In the genomic region with DNA sequence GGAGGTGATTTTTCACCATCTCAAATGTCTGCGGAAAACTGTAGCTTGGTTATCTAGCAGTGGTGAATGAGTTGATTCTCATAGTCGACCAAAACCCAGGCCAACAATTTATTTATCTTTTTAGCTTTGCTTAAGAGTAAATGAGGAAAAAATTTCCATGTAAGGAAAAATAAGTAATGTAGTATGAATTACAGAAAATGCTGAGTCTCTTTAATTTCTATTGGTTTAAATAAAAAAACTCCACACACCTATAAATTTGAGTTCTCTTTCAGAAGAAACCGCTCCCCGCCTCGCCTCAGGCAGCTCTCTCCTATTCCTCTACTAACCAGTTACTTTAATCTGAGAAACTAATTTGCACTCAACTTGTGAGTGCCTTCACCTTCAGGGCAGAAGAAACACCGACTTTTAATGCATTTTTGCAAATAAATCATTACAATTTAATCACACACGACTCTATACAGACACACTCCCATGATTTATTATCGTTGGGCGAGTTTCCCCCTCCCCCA, we compare ENCODE assay signal across 9 cellular contexts. TPM values are rescaled to one million over a fixed set of nuclear protein-coding genes. Genes with fewer than 3 reads are reported as not detected.
DNase-seq lines count a peak whose midpoint lies in the region; ATAC-seq and TF ChIP-seq lines count a peak whose summit lies in the region.
"Had no signal": no experiment of that assay in that cellular context is flagged by ENCODE, and none has a peak within 500 bp of the region (broad histone marks: within the 10 kb centered on the region; RNA-seq: fewer than 3 reads in every experiment).

No MANE protein-coding gene starts in this region.

- H3K9me3 ChIP-seq in IMR-90 (ENCODE audit: control insufficient read depth, insufficient read depth, low read length) (no peaks in the 10 kb centered on the region), neural cell (ENCODE audit: low read length) (no peaks in the 10 kb centered on the region)

- no TSS peak for BruUV-seq in IMR-90 (replicated peaks; lab: Mats Ljungman, UMichigan)

- H3F3A ChIP-seq in neural cell (ENCODE audit: insufficient read depth, low read length, poor library complexity, severe bottlenecking) = no peaks in the 10 kb centered on the region

- H2BK5ac ChIP-seq in IMR-90 (ENCODE audit: low read depth, low read length, poor library complexity, severe bottlenecking) = no peak overlapping the region

- intact Hi-C loops in IMR-90 (cut with micrococcal nuclease) = loop anchor here (5.0 to 10.0 kb wide), 4 partner anchors 203 to 577 kb away; partner anchors contain the start of gene GFM1
- intact Hi-C loops in dendritic cell treated with granulocyte-macrophage colony-stimulating factor and Interleukin-4, amounts not matched to agents 40 ng/mL and 50 ng/mL, for 4 days (cut with micrococcal nuclease) = no loop called here

- H3K9me2 ChIP-seq in neural cell (ENCODE audit: insufficient read depth, low read length) = no peaks in the 10 kb centered on the region

- H3K4me1 ChIP-seq in IMR-90 (ENCODE audit: control insufficient read depth, insufficient read depth, low read length) = peaks cover 2% of the 10 kb centered on the region; the same call in 1 of the 2 replicates

- peaks cover 13% of the 10 kb centered on the region for H3K79me2 ChIP-seq in neural cell (replicated peaks; ENCODE audit: insufficient read depth, low read length)

- no peak overlapping the region; the same call in 1 of the 2 replicates for H3K18ac ChIP-seq in IMR-90 (ENCODE audit: low read depth, low read length)

- H2BK120ac ChIP-seq in IMR-90 (ENCODE audit: low read depth, low read length) = peak overlapping the region; percentile 38; the same call in 1 of the 2 replicates

- TF ChIP-seq CTCF in IMR-90 (conservative IDR thresholded peaks at IDR 0.05; ENCODE audit: low read depth, low read length) = no peak
- TF ChIP-seq CTCF in neural cell (IDR thresholded peaks at IDR 0.05; ENCODE audit: poor library complexity, severe bottlenecking) = no peak

- H3K79me1 ChIP-seq in IMR-90 (ENCODE audit: low read depth in 1 of 2, low read length in 2 of 2) = peaks cover 11 to 14% of the 10 kb centered on the region in 2 experiments; a peak in 3 of 4 replicates

- H2BK20ac ChIP-seq in IMR-90 (ENCODE audit: low read depth, low read length) = no peak overlapping the region

- TF ChIP-seq EP300 in neural cell (conservative IDR thresholded peaks at IDR 0.05; ENCODE audit: poor library complexity, severe bottlenecking) = no peak

- H3K9me1 ChIP-seq in IMR-90 (ENCODE audit: insufficient read depth, low read length) = no peaks in the 10 kb centered on the region

- H3K36me3 ChIP-seq in IMR-90 (ENCODE audit: control insufficient read depth, insufficient read depth, low read length) (no peaks in the 10 kb centered on the region), neural cell (ENCODE audit: insufficient read depth, low read length) (no peaks in the 10 kb centered on the region)

- H3K9me3 Mint-ChIP-seq in dendritic cell treated with granulocyte-macrophage colony-stimulating factor and Interleukin-4, amounts not matched to agents 40 ng/mL and 50 ng/mL, for 4 days = peaks cover 18% of the 10 kb centered on the region

- peak overlapping the region; percentile 77; the same call in 1 of the 2 replicates for H4K5ac ChIP-seq in IMR-90 (ENCODE audit: low read depth, low read length)

- no peak overlapping the region for H2BK15ac ChIP-seq in IMR-90 (ENCODE audit: low read depth, low read length)

- no peak overlapping the region for H2AK9ac ChIP-seq in IMR-90 (replicated peaks; ENCODE audit: low read depth, low read length, poor library complexity)

- DNase-seq in NCI-H748 (lab: John Stamatoyannopoulos, UW; ENCODE audit: unreplicated experiment) (peak; percentile 51), NCI-H748 treated with DMSO at 0.1 percent for 48 hours (lab: John Stamatoyannopoulos, UW) (no peak), IMR-90 (no peak), foreskin melanocyte (no peak), anterior cingulate cortex (lab: John Stamatoyannopoulos, UW) (no peak)

- no peak for TF ChIP-seq RAD21 in IMR-90 (IDR thresholded peaks at IDR 0.05; ENCODE audit: low read length)
- no peak for TF ChIP-seq RAD21 in neural cell (conservative IDR thresholded peaks at IDR 0.05)

- H2AFZ ChIP-seq in IMR-90 (replicated peaks; ENCODE audit: low read length, poor library complexity) (peak overlapping the region; percentile 96), neural cell (ENCODE audit: low read depth, low read length) (no peak overlapping the region)

- H3K14ac ChIP-seq in IMR-90 (replicated peaks; ENCODE audit: low read depth, low read length) = no peak overlapping the region

- CTCF ChIA-PET in IMR-90 (lab: Yijun Ruan, JAX) = interaction anchor here (0.7 to 1.5 kb wide), 4 partner anchors 10 to 325 kb away, joined by 3 to 4 read pairs (median 3); no protein-coding TSS in a partner anchor

- H4K8ac ChIP-seq in IMR-90 (ENCODE audit: low read depth in 2 of 2, low read length in 2 of 2) = peak overlapping the region in 1 of 2 experiments; percentile 87; a peak in 3 of 4 replicates

- H3K23ac ChIP-seq in IMR-90 (ENCODE audit: low read depth, low read length) = no peak overlapping the region

- no peak overlapping the region for H3K27ac ChIP-seq in IMR-90 (ENCODE audit: insufficient read depth, low read length)
- no peak overlapping the region for H3K27ac ChIP-seq in neural cell (ENCODE audit: low read length)

- H3K4me3 ChIP-seq in IMR-90 (ENCODE audit: insufficient read depth, low read depth, low read length) = peak overlapping the region; percentile 85
- peak overlapping the region; percentile 83 for H3K4me3 ChIP-seq in neural cell (ENCODE audit: low read length)

- H3K4me3 Mint-ChIP-seq in dendritic cell treated with granulocyte-macrophage colony-stimulating factor and Interleukin-4, amounts not matched to agents 40 ng/mL and 50 ng/mL, for 4 days = peak overlapping the region; percentile 93

- H3K56ac ChIP-seq in IMR-90 (ENCODE audit: extremely low read depth, insufficient read depth, low read length) = peak overlapping the region; percentile 33; the same call in 1 of the 2 replicates

- peak overlapping the region; percentile 93 for H3K27ac Mint-ChIP-seq in dendritic cell treated with granulocyte-macrophage colony-stimulating factor and Interleukin-4, amounts not matched to agents 40 ng/mL and 50 ng/mL, for 4 days

- no peak for TF ChIP-seq POLR2A in IMR-90 (IDR thresholded peaks at IDR 0.05; ENCODE audit: low read depth, low read length)

- no peak overlapping the region for H2AK5ac ChIP-seq in IMR-90 (ENCODE audit: low read depth, low read length)

- peaks cover 29% of the 10 kb centered on the region for H3K36me3 Mint-ChIP-seq in dendritic cell treated with granulocyte-macrophage colony-stimulating factor and Interleukin-4, amounts not matched to agents 40 ng/mL and 50 ng/mL, for 4 days (ENCODE audit: low read depth)

- H4K91ac ChIP-seq in IMR-90 (ENCODE audit: insufficient read depth, low read depth, low read length) = no peak overlapping the region

- dilution Hi-C loops in IMR-90 (cut with HindIII; ENCODE audit: low sequenced_read_pairs, unreplicated experiment) = no loop called here

- no peak overlapping the region for H3K4ac ChIP-seq in IMR-90 (ENCODE audit: low read depth, low read length)

- H3K4me1 Mint-ChIP-seq in dendritic cell treated with granulocyte-macrophage colony-stimulating factor and Interleukin-4, amounts not matched to agents 40 ng/mL and 50 ng/mL, for 4 days (ENCODE audit: low read depth) = peaks cover 57% of the 10 kb centered on the region

- in situ Hi-C loops in IMR-90 (cut with MboI; ENCODE audit: low sequenced_read_pairs) = loop anchor here (25.0 kb wide), 1 partner anchor 678 kb away; no protein-coding TSS in a partner anchor

- H4K20me1 ChIP-seq in IMR-90 (ENCODE audit: insufficient read depth, low read length) (0 out of 2 replicates have a peak, but pooled peaks cover 5% of the 10 kb centered on the region), neural cell (ENCODE audit: insufficient read depth) (no peaks in the 10 kb centered on the region)

- H3K27me3 Mint-ChIP-seq in dendritic cell treated with granulocyte-macrophage colony-stimulating factor and Interleukin-4, amounts not matched to agents 40 ng/mL and 50 ng/mL, for 4 days = peaks cover 48% of the 10 kb centered on the region

- no CpG with 5 or more reads among the region's 9 CpGs for whole genome bisulfite sequencing in IMR-90 (ENCODE audit: extremely low coverage in 2 of 2, insufficient read length in 1 of 2), 2 experiments

- peak overlapping the region; percentile 87 for H3K4me2 ChIP-seq in IMR-90 (ENCODE audit: low read depth, low read length)
- H3K4me2 ChIP-seq in neural cell (ENCODE audit: low read length) = peak overlapping the region; percentile 50

- ATAC-seq in IMR-90 (ENCODE audit: low read depth) (no peak), HG02870 (IDR thresholded peaks at IDR 0.05; ENCODE audit: unreplicated experiment) (no peak)

- no peak overlapping the region; the same call in 1 of the 2 replicates for H3K9ac ChIP-seq in IMR-90 (ENCODE audit: low read depth, low read length)
- H3K9ac ChIP-seq in neural cell (ENCODE audit: low read length) = no peak overlapping the region

- POLR2A ChIA-PET in IMR-90 (lab: Charles Lee; ENCODE audit: unreplicated experiment) = interaction anchor here (0.6 to 1.0 kb wide), 7 partner anchors 10 to 578 kb away, joined by 3 to 12 read pairs (median 4); no protein-coding TSS in a partner anchor

- peaks cover 39% of the 10 kb centered on the region for H3K27me3 ChIP-seq in IMR-90 (ENCODE audit: control insufficient read depth, insufficient read depth, low read length)
- H3K27me3 ChIP-seq in neural cell (ENCODE audit: insufficient read depth, low read depth, low read length) = peaks cover 53% of the 10 kb centered on the region

TF ChIP-seq in IMR-90, 13 proteins besides CTCF, POLR2A, EP300 and RAD21:
- TF ChIP-seq MAFK (IDR thresholded peaks at IDR 0.05; ENCODE audit: low read depth, low read length) = peak; percentile 31; the same call in 1 of the 2 replicates
- no peak for TF ChIP-seq CEBPB (IDR thresholded peaks at IDR 0.05; ENCODE audit: low read depth, low read length)

TF ChIP-seq in neural cell, 6 proteins besides CTCF, POLR2A, EP300 and RAD21 (continues in another document):
- TF ChIP-seq SMC3 (conservative IDR thresholded peaks at IDR 0.05; ENCODE audit: poor library complexity) (no peak), TAF1 (IDR thresholded peaks at IDR 0.05; ENCODE audit: low read depth) (no peak), MXI1 (conservative IDR thresholded peaks at IDR 0.05; ENCODE audit: poor library complexity, severe bottlenecking) (no peak), EZH2 (IDR thresholded peaks at IDR 0.05; ENCODE audit: borderline replicate concordance, insufficient read depth, low read length, poor library complexity, severe bottlenecking) (no peak)

RNA-seq across cellular contexts. Expression of gene RSRC1, which starts 0.5 kb away (rescaled TPM):
- 41.8 and 71.7 TPM in 2 replicates for total RNA-seq in IMR-90 (2012; rRNA removed)
- polyA plus RNA-seq in IMR-90 (2012; rRNA removed) (3.8 and 4.5 TPM in 2 replicates), neural cell (22.6 and 28.1 TPM in 2 replicates)
- polyA plus RNA-seq in IMR-90 (2012; cell fraction: cytosol; rRNA removed) = 0.28 and 0.63 TPM in 2 replicates
- polyA plus RNA-seq in IMR-90 (2012; cell fraction: nucleus; rRNA removed; ENCODE audit: low replicate concordance) = 0.42 and 2.3 TPM in 2 replicates
- polyA minus RNA-seq in neural cell = 57.5 and 69.6 TPM in 2 replicates

RNA-seq across cellular contexts. Expression of gene SHOX2, which starts 3.1 kb away (rescaled TPM):
- total RNA-seq in IMR-90 (2012; rRNA removed) = 0.83 and 0.90 TPM in 2 replicates
- polyA plus RNA-seq in IMR-90 (2012; rRNA removed) = 2.3 and 2.5 TPM in 2 replicates
- polyA plus RNA-seq in IMR-90 (2012; cell fraction: cytosol; rRNA removed) = 1.1 and 2.9 TPM in 2 replicates
- polyA plus RNA-seq in IMR-90 (2012; cell fraction: nucleus; rRNA removed; ENCODE audit: low replicate concordance) = 12.7 and 16.2 TPM in 2 replicates
- polyA plus RNA-seq in neural cell = not detected in 2 replicates
- polyA minus RNA-seq in neural cell = not detected in 2 replicates
- total RNA-seq: dermis microvascular lymphatic vessel endothelial cell had no signal
